Comparison of ENCODE assay signal across 39 cellular contexts in the genomic region with DNA sequence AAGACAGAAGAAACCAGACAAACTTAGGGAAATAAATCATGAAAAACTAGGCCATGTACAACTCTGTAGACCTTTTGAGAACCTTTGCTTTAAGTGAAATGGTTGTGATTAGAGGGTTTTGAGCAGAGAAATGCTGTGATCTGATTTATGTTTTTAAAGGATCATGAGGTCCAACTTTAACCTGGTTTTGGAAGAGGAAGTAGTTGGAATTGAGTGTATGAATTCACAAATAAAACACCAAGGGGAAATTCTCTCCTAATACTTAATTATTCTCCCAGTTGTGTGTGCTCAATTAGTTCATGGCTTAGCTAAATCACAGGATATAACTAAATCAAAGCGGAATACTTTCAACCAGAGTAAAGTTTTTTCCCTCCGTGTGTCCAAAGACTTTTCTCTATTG. TPM values are rescaled to one million over a fixed set of nuclear protein-coding genes. Genes with fewer than 3 reads are reported as not detected.
"Had no signal": no experiment of that assay in that cellular context is flagged by ENCODE, and none has a peak within 500 bp of the region (broad histone marks: within the 10 kb centered on the region; RNA-seq: fewer than 3 reads in every experiment).

No MANE protein-coding gene starts in this region.

- DNase-seq: activated effector memory CD4-positive, alpha-beta T cell treated with anti-CD3 and anti-CD28 coated beads, Interleukin-2, amount 50 U/mL, for 16 hours; activated effector memory CD4-positive, alpha-beta T cell treated with Interleukin-2 at 50 U/mL for 16 hours; activated gamma-delta T cell; activated gamma-delta T cell treated with Interleukin-2 at 50 U/mL for 16 hours; activated naive CD4-positive, alpha-beta T cell; activated naive CD4-positive, alpha-beta T cell treated with anti-CD3 and anti-CD28 coated beads for 36 hours; activated naive CD4-positive, alpha-beta T cell treated with Interleukin-2 at 50 U/mL for 16 hours; activated naive CD8-positive, alpha-beta T cell treated with anti-CD3 and anti-CD28 coated beads for 36 hours; activated naive CD8-positive, alpha-beta T cell treated with anti-CD3 and anti-CD28 coated beads, Interleukin-2, amount 10 ng/mL, durations not matched to agents 7 days and 5 days; activated naive CD8-positive, alpha-beta T cell treated with anti-CD3 and anti-CD28 coated beads, Interleukin-2, amount 50 U/mL, for 24 hours; activated T-cell treated with anti-CD3 and anti-CD28 coated beads for 4 hours; activated T-cell treated with anti-CD3 and anti-CD28 coated beads, Interleukin-2, amount 50 U/mL, for 1 hour; activated T-cell treated with anti-CD3 and anti-CD28 coated beads, Interleukin-2, amount 50 U/mL, for 24 hours; activated T-cell treated with anti-CD3 and anti-CD28 coated beads, Interleukin-2, amount 50 U/mL, for 4 hours; activated T-cell treated with anti-CD3 and anti-CD28 coated beads, Interleukin-2, amount 50 U/mL, for 48 hours; activated T-cell treated with anti-CD3 and anti-CD28 coated beads, Interleukin-2, amount 50 U/mL, for 72 hours; amniotic stem cell; amygdala; anterior cingulate cortex; aorta; body of pancreas; brain microvascular endothelial cell; caudate nucleus; central memory CD4-positive, alpha-beta T cell; cerebellar nuclear complex had no signal

- ATAC-seq: activated naive CD4-positive, alpha-beta T cell treated with anti-CD3 and anti-CD28 coated beads, Interleukin-2, amount 50 U/mL, for 72 hours; activated naive CD8-positive, alpha-beta T cell treated with anti-CD3 and anti-CD28 coated beads, Interleukin-2, amount 50 U/mL, for 24 hours; activated T-cell treated with anti-CD3 and anti-CD28 coated beads, Interleukin-2, amount 50 U/mL, for 4 hours; activated T-cell treated with anti-CD3 and anti-CD28 coated beads, Interleukin-2, amount 50 U/mL, for 72 hours; activated T-helper 17 cell treated with anti-CD3 and anti-CD28 coated beads, Interleukin-2, amount 50 U/mL, for 72 hours; body of pancreas had no signal

- H3K9me3 Mint-ChIP-seq: activated naive CD4-positive, alpha-beta T cell treated with anti-CD3 and anti-CD28 coated beads for 36 hours; activated naive CD4-positive, alpha-beta T cell treated with anti-CD3 and anti-CD28 coated beads, Interleukin-2, amount 50 U/mL, for 24 hours; activated naive CD4-positive, alpha-beta T cell treated with anti-CD3 and anti-CD28 coated beads, Interleukin-2, amount 50 U/mL, for 72 hours; activated naive CD8-positive, alpha-beta T cell treated with anti-CD3 and anti-CD28 coated beads for 36 hours; activated naive CD8-positive, alpha-beta T cell treated with anti-CD3 and anti-CD28 coated beads, Interleukin-2, amount 10 ng/mL, durations not matched to agents 7 days and 5 days; activated naive CD8-positive, alpha-beta T cell treated with anti-CD3 and anti-CD28 coated beads, Interleukin-2, amount 50 U/mL, for 24 hours; activated T-cell treated with anti-CD3 and anti-CD28 coated beads, Interleukin-2, amount 50 U/mL, for 24 hours; activated T-cell treated with anti-CD3 and anti-CD28 coated beads, Interleukin-2, amount 50 U/mL, for 4 hours; activated T-cell treated with anti-CD3 and anti-CD28 coated beads, Interleukin-2, amount 50 U/mL, for 72 hours; activated T-helper 1 cell treated with anti-CD3 and anti-CD28 coated beads, Interleukin-12 subunit alpha, Interleukin-12 subunit beta, Interleukin-2, Interleukin-4 antibody, amounts not matched to agents 30 ng/mL and 10 ng/mL and 1 ng/mL, durations not matched to agents 14 hours and 24 hours and 36 hours; activated T-helper 17 cell treated with anti-CD3 and anti-CD28 coated beads, Interleukin-2, amount 50 U/mL, for 72 hours; activated T-helper 2 cell treated with anti-CD3 and anti-CD28 coated beads, Interferon-gamma antibody, Interleukin-2, Interleukin-4, amounts not matched to agents 10 μg/mL and 5 μg/mL and 100 μg/mL, durations not matched to agents 14 hours and 24 hours and 36 hours; brain; central memory CD8-positive, alpha-beta T cell had no signal

- H3K27me3 ChIP-seq: adrenal gland, ascending aorta, body of pancreas, brain microvascular endothelial cell, breast epithelium had no signal

- H3K27me3 Mint-ChIP-seq: activated naive CD4-positive, alpha-beta T cell treated with anti-CD3 and anti-CD28 coated beads, Interleukin-2, amount 50 U/mL, for 24 hours; activated naive CD8-positive, alpha-beta T cell; activated naive CD8-positive, alpha-beta T cell treated with anti-CD3 and anti-CD28 coated beads for 36 hours; activated naive CD8-positive, alpha-beta T cell treated with anti-CD3 and anti-CD28 coated beads, Interleukin-2, amount 50 U/mL, for 24 hours; activated T-cell treated with anti-CD3 and anti-CD28 coated beads, Interleukin-2, amount 50 U/mL, for 24 hours; activated T-helper 17 cell treated with anti-CD3 and anti-CD28 coated beads, Interleukin-2, amount 50 U/mL, for 72 hours; central memory CD8-positive, alpha-beta T cell had no signal

- H3K27ac ChIP-seq: adrenal gland, ascending aorta, body of pancreas, brain microvascular endothelial cell, cardiac muscle cell had no signal

- FAIRE-seq: astrocyte, bronchial epithelial cell had no signal

- H3K4me3 Mint-ChIP-seq: activated naive CD4-positive, alpha-beta T cell treated with anti-CD3 and anti-CD28 coated beads for 36 hours; activated naive CD4-positive, alpha-beta T cell treated with anti-CD3 and anti-CD28 coated beads, Interleukin-2, amount 50 U/mL, for 24 hours; activated naive CD8-positive, alpha-beta T cell; activated naive CD8-positive, alpha-beta T cell treated with anti-CD3 and anti-CD28 coated beads for 36 hours; activated naive CD8-positive, alpha-beta T cell treated with anti-CD3 and anti-CD28 coated beads, Interleukin-2, amount 10 ng/mL, durations not matched to agents 7 days and 5 days; activated naive CD8-positive, alpha-beta T cell treated with anti-CD3 and anti-CD28 coated beads, Interleukin-2, amount 50 U/mL, for 24 hours; activated T-cell treated with anti-CD3 and anti-CD28 coated beads, Interleukin-2, amount 50 U/mL, for 24 hours; activated T-cell treated with anti-CD3 and anti-CD28 coated beads, Interleukin-2, amount 50 U/mL, for 4 hours; activated T-cell treated with anti-CD3 and anti-CD28 coated beads, Interleukin-2, amount 50 U/mL, for 72 hours; activated T-helper 1 cell treated with anti-CD3 and anti-CD28 coated beads, Interleukin-12 subunit alpha, Interleukin-12 subunit beta, Interleukin-2, Interleukin-4 antibody, amounts not matched to agents 30 ng/mL and 10 ng/mL and 1 ng/mL, durations not matched to agents 14 hours and 24 hours and 36 hours; activated T-helper 17 cell treated with anti-CD3 and anti-CD28 coated beads, Interleukin-2, amount 50 U/mL, for 72 hours; brain; central memory CD8-positive, alpha-beta T cell had no signal

- H3K36me3 ChIP-seq: adrenal gland, ascending aorta, brain microvascular endothelial cell, breast epithelium, cardiac muscle cell had no signal

- H3K36me3 Mint-ChIP-seq: activated naive CD4-positive, alpha-beta T cell treated with anti-CD3 and anti-CD28 coated beads, Interleukin-2, amount 50 U/mL, for 24 hours; activated naive CD4-positive, alpha-beta T cell treated with anti-CD3 and anti-CD28 coated beads, Interleukin-2, amount 50 U/mL, for 72 hours; activated naive CD8-positive, alpha-beta T cell; activated naive CD8-positive, alpha-beta T cell treated with anti-CD3 and anti-CD28 coated beads for 36 hours; activated naive CD8-positive, alpha-beta T cell treated with anti-CD3 and anti-CD28 coated beads, Interleukin-2, amount 10 ng/mL, durations not matched to agents 7 days and 5 days; brain had no signal

- H3K4me3 ChIP-seq: adrenal gland, ascending aorta, body of pancreas, breast epithelium, cardiac muscle cell had no signal

- H3K4me1 ChIP-seq: ascending aorta, breast epithelium had no signal

- H3K9me3 ChIP-seq: adrenal gland, ascending aorta, body of pancreas, breast epithelium had no signal

- H3K27ac Mint-ChIP-seq: activated naive CD4-positive, alpha-beta T cell treated with anti-CD3 and anti-CD28 coated beads for 36 hours; activated naive CD4-positive, alpha-beta T cell treated with anti-CD3 and anti-CD28 coated beads, Interleukin-2, amount 50 U/mL, for 24 hours; activated naive CD8-positive, alpha-beta T cell; activated naive CD8-positive, alpha-beta T cell treated with anti-CD3 and anti-CD28 coated beads for 36 hours; activated naive CD8-positive, alpha-beta T cell treated with anti-CD3 and anti-CD28 coated beads, Interleukin-2, amount 10 ng/mL, durations not matched to agents 7 days and 5 days; activated naive CD8-positive, alpha-beta T cell treated with anti-CD3 and anti-CD28 coated beads, Interleukin-2, amount 50 U/mL, for 24 hours; activated T-cell treated with anti-CD3 and anti-CD28 coated beads, Interleukin-2, amount 50 U/mL, for 24 hours; activated T-cell treated with anti-CD3 and anti-CD28 coated beads, Interleukin-2, amount 50 U/mL, for 72 hours; activated T-helper 1 cell treated with anti-CD3 and anti-CD28 coated beads, Interleukin-12 subunit alpha, Interleukin-12 subunit beta, Interleukin-2, Interleukin-4 antibody, amounts not matched to agents 30 ng/mL and 10 ng/mL and 1 ng/mL, durations not matched to agents 14 hours and 24 hours and 36 hours; activated T-helper 17 cell treated with anti-CD3 and anti-CD28 coated beads, Interleukin-2, amount 50 U/mL, for 72 hours; activated T-helper 2 cell treated with anti-CD3 and anti-CD28 coated beads, Interferon-gamma antibody, Interleukin-2, Interleukin-4, amounts not matched to agents 10 μg/mL and 5 μg/mL and 100 μg/mL, durations not matched to agents 14 hours and 24 hours and 36 hours; brain had no signal

RNA-seq across cellular contexts. Expression of a gene that starts 45.5 kb away (rescaled TPM):
- total RNA-seq: ascending aorta had no signal
